1 cellular context compared by ENCODE assay signal in genomic region chr2:189641047-189641446, GRCh38.
TF ChIP-seq lines count a peak whose summit lies in the region.

No MANE protein-coding gene starts in this region.

TF ChIP-seq in H1, 55 proteins besides CTCF, POLR2A, EP300 and RAD21:
- TF ChIP-seq HDAC6 (IDR thresholded peaks at IDR 0.05; ENCODE audit: low read depth, low read length) (no peak), ZNF274 (IDR thresholded peaks at IDR 0.05; ENCODE audit: borderline replicate concordance, extremely low read depth, low read length) (no peak), SRF (IDR thresholded peaks at IDR 0.05; ENCODE audit: low read depth, low read length) (no peak), KDM1A (IDR thresholded peaks at IDR 0.05; ENCODE audit: borderline replicate concordance, low read length) (no peak), SP4 (IDR thresholded peaks at IDR 0.05; ENCODE audit: low read length) (no peak), SUZ12 (IDR thresholded peaks at IDR 0.05; ENCODE audit: low read length) (no peak), RFX5 (IDR thresholded peaks at IDR 0.05; ENCODE audit: borderline replicate concordance, low read depth, low read length) (no peak), TEAD4 (IDR thresholded peaks at IDR 0.05; ENCODE audit: low read depth, low read length) (no peak), PHF8 (conservative IDR thresholded peaks at IDR 0.05; ENCODE audit: low read depth, low read length) (no peak), CHD1 (IDR thresholded peaks at IDR 0.05; ENCODE audit: low read depth, low read length) (no peak)
